Comparison of ENCODE assay signal across 6 cellular contexts in the genomic region with DNA sequence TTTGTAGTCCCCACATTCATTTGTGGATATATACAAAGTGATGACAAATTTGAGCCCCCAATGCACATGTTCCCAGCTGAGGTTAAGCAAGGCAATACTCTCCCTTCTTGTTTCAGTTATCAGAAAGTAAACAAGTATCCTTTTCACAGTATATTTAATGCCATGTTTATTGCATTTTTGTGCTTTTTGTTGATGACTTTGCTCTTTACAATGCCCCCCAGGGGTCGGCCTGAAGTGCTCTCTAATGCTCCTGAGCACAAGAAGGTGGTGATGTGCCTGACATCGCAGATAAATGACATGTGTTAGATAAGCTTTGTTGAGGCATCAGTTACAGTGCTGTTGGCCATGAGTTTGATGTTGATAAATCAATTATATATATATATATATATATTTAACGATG.
"Had no signal": no experiment of that assay in that cellular context is flagged by ENCODE, and none has a peak within 500 bp of the region (broad histone marks: within the 10 kb centered on the region; RNA-seq: fewer than 3 reads in every experiment).

No MANE protein-coding gene starts in this region.

- DNase-seq: H9, HCEC 1CT, KG1 had no signal

- H3K4me2 ChIP-seq: GM23338 had no signal

- H3K4me3 ChIP-seq: GM23338, K562 had no signal

- ATAC-seq: GM23338, HepG2, K562 had no signal

- H2AFZ ChIP-seq: GM23338 had no signal
